ENCODE assay signal across 1 cellular context in the genomic region with DNA sequence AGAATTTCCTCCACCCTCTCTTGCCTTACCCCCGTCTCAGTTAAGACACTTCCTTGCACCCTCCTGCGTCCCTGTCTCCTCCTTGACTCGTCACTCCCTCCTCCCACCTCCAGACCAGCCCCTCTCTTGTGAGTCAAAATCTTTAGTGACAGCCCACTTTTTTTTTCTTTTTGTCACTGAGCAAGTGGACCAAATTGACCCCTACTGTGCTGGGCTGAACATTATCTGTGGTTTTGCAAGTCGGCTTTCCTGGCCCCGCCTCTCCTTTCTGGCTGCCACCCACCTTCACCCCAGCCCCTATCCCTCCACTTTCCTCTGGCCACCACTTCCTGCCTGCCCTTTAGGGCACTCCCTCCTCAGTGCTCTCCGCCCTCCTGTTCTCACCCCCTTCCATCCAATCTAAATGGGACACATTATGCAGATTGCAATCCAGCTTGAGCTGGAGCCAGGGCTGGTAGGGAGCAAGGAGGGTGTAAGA.
TF ChIP-seq lines count a peak whose summit lies in the region.

A gene (minus strand): TSS at position 47 of the 478 bp plus-strand sequence. CDS start 246 bp downstream, outside the sequence.

TF ChIP-seq in K562, 482 proteins besides CTCF, POLR2A, EP300 and RAD21 (continued from another document and continues in another):
- TF ChIP-seq, protein P1, sequence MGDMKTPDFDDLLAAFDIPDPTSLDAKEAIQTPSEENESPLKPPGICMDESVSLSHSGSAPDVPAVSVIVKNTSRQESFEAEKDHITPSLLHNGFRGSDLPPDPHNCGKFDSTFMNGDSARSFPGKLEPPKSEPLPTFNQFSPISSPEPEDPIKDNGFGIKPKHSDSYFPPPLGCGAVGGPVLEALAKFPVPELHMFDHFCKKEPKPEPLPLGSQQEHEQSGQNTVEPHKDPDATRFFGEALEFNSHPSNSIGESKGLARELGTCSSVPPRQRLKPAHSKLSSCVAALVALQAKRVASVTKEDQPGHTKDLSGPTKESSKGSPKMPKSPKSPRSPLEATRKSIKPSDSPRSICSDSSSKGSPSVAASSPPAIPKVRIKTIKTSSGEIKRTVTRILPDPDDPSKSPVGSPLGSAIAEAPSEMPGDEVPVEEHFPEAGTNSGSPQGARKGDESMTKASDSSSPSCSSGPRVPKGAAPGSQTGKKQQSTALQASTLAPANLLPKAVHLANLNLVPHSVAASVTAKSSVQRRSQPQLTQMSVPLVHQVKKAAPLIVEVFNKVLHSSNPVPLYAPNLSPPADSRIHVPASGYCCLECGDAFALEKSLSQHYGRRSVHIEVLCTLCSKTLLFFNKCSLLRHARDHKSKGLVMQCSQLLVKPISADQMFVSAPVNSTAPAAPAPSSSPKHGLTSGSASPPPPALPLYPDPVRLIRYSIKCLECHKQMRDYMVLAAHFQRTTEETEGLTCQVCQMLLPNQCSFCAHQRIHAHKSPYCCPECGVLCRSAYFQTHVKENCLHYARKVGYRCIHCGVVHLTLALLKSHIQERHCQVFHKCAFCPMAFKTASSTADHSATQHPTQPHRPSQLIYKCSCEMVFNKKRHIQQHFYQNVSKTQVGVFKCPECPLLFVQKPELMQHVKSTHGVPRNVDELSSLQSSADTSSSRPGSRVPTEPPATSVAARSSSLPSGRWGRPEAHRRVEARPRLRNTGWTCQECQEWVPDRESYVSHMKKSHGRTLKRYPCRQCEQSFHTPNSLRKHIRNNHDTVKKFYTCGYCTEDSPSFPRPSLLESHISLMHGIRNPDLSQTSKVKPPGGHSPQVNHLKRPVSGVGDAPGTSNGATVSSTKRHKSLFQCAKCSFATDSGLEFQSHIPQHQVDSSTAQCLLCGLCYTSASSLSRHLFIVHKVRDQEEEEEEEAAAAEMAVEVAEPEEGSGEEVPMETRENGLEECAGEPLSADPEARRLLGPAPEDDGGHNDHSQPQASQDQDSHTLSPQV (IDR thresholded peaks at IDR 0.05): no peak
- TF ChIP-seq KLF13 (tag; IDR thresholded peaks at IDR 0.05; ENCODE audit: borderline replicate concordance, low read depth) (no peak), MCM5 (IDR thresholded peaks at IDR 0.05; ENCODE audit: low read depth) (no peak), MYC (IDR thresholded peaks at IDR 0.05; ENCODE audit: low read depth, low read length) (no peak), MYC (CRISPR knock-in tag; IDR thresholded peaks at IDR 0.05; ENCODE audit: borderline replicate concordance, low read depth) (no peak), SMARCE1 (IDR thresholded peaks at IDR 0.05) (no peak), FOXJ3 (CRISPR knock-in tag; IDR thresholded peaks at IDR 0.05) (no peak), CHD4 (IDR thresholded peaks at IDR 0.05; ENCODE audit: insufficient read depth, insufficient replicate concordance, low read depth, low read length, poor library complexity, severe bottlenecking) (no peak), EGR1 (conservative IDR thresholded peaks at IDR 0.05) (peak; percentile 62), ELF2 (CRISPR knock-in tag; IDR thresholded peaks at IDR 0.05) (no peak), KLF1 (tag; IDR thresholded peaks at IDR 0.05) (no peak), NR4A1 (CRISPR knock-in tag; IDR thresholded peaks at IDR 0.05) (no peak), NR4A1 (tag; IDR thresholded peaks at IDR 0.05) (no peak), FOSL1 (tag; conservative IDR thresholded peaks at IDR 0.05) (0 out of 2 replicates have a peak, but pooled peaks have one; percentile 13), TCF7 (IDR thresholded peaks at IDR 0.05; ENCODE audit: borderline replicate concordance) (no peak), LEF1 (IDR thresholded peaks at IDR 0.05) (peak; percentile 44; the same call in 1 of the 2 replicates), SMARCA4 (IDR thresholded peaks at IDR 0.05) (peak; percentile 60), MCM3 (IDR thresholded peaks at IDR 0.05) (no peak), NELFE (IDR thresholded peaks at IDR 0.05; ENCODE audit: insufficient read depth, insufficient read length) (no peak), ILK (tag; IDR thresholded peaks at IDR 0.05; ENCODE audit: borderline replicate concordance, low read depth) (no peak), ZNF830 (CRISPR knock-in tag; IDR thresholded peaks at IDR 0.05) (no peak), JUN (IDR thresholded peaks at IDR 0.05; ENCODE audit: borderline replicate concordance, low read depth, low read length) (no peak), JUN (CRISPR knock-in tag; IDR thresholded peaks at IDR 0.05; ENCODE audit: borderline replicate concordance) (no peak), CBFA2T2 (conservative IDR thresholded peaks at IDR 0.05) (peak; percentile 41; the same call in 1 of the 2 replicates), EHMT2 (IDR thresholded peaks at IDR 0.05) (no peak), TCFL5 (CRISPR knock-in tag; conservative IDR thresholded peaks at IDR 0.05) (no peak), SLC30A9 (CRISPR knock-in tag; IDR thresholded peaks at IDR 0.05) (no peak), ELF4 (CRISPR knock-in tag; IDR thresholded peaks at IDR 0.05) (no peak), CXXC5 (CRISPR knock-in tag; IDR thresholded peaks at IDR 0.05) (no peak), SRF (CRISPR knock-in tag; IDR thresholded peaks at IDR 0.05) (peak in 1 of 2 experiments; percentile 31; a peak in 1 of 4 replicates), MTA1 (IDR thresholded peaks at IDR 0.05; ENCODE audit: borderline replicate concordance) (0 out of 2 replicates have a peak, but pooled peaks have one; percentile 43), ETV1 (tag; conservative IDR thresholded peaks at IDR 0.05; ENCODE audit: low read depth) (peak; percentile 67), MEIS2 (IDR thresholded peaks at IDR 0.05; ENCODE audit: partially characterized antibody) (peak; percentile 38), SIX5 (IDR thresholded peaks at IDR 0.05; ENCODE audit: borderline replicate concordance in 1 of 2, insufficient read depth in 1 of 2, low read depth in 1 of 2, low read length in 2 of 2) (no peak), CBX5 (IDR thresholded peaks at IDR 0.05; ENCODE audit: borderline replicate concordance, low read depth) (no peak), ZNF41 (CRISPR knock-in tag; conservative IDR thresholded peaks at IDR 0.05) (no peak)
- TF ChIP-seq, protein P2, sequence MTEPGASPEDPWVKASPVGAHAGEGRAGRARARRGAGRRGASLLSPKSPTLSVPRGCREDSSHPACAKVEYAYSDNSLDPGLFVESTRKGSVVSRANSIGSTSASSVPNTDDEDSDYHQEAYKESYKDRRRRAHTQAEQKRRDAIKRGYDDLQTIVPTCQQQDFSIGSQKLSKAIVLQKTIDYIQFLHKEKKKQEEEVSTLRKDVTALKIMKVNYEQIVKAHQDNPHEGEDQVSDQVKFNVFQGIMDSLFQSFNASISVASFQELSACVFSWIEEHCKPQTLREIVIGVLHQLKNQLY (CRISPR knock-in tag; conservative IDR thresholded peaks at IDR 0.05): no peak
- TF ChIP-seq, protein P3, sequence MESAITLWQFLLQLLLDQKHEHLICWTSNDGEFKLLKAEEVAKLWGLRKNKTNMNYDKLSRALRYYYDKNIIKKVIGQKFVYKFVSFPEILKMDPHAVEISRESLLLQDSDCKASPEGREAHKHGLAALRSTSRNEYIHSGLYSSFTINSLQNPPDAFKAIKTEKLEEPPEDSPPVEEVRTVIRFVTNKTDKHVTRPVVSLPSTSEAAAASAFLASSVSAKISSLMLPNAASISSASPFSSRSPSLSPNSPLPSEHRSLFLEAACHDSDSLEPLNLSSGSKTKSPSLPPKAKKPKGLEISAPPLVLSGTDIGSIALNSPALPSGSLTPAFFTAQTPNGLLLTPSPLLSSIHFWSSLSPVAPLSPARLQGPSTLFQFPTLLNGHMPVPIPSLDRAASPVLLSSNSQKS (CRISPR knock-in tag; IDR thresholded peaks at IDR 0.05): no peak
- TF ChIP-seq, protein P4, sequence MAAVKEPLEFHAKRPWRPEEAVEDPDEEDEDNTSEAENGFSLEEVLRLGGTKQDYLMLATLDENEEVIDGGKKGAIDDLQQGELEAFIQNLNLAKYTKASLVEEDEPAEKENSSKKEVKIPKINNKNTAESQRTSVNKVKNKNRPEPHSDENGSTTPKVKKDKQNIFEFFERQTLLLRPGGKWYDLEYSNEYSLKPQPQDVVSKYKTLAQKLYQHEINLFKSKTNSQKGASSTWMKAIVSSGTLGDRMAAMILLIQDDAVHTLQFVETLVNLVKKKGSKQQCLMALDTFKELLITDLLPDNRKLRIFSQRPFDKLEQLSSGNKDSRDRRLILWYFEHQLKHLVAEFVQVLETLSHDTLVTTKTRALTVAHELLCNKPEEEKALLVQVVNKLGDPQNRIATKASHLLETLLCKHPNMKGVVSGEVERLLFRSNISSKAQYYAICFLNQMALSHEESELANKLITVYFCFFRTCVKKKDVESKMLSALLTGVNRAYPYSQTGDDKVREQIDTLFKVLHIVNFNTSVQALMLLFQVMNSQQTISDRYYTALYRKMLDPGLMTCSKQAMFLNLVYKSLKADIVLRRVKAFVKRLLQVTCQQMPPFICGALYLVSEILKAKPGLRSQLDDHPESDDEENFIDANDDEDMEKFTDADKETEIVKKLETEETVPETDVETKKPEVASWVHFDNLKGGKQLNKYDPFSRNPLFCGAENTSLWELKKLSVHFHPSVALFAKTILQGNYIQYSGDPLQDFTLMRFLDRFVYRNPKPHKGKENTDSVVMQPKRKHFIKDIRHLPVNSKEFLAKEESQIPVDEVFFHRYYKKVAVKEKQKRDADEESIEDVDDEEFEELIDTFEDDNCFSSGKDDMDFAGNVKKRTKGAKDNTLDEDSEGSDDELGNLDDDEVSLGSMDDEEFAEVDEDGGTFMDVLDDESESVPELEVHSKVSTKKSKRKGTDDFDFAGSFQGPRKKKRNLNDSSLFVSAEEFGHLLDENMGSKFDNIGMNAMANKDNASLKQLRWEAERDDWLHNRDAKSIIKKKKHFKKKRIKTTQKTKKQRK (IDR thresholded peaks at IDR 0.05; ENCODE audit: borderline replicate concordance, low read depth, low read length): no peak
- TF ChIP-seq, protein P5, sequence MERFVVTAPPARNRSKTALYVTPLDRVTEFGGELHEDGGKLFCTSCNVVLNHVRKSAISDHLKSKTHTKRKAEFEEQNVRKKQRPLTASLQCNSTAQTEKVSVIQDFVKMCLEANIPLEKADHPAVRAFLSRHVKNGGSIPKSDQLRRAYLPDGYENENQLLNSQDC (CRISPR knock-in tag; IDR thresholded peaks at IDR 0.05): no peak
- TF ChIP-seq, protein P6, sequence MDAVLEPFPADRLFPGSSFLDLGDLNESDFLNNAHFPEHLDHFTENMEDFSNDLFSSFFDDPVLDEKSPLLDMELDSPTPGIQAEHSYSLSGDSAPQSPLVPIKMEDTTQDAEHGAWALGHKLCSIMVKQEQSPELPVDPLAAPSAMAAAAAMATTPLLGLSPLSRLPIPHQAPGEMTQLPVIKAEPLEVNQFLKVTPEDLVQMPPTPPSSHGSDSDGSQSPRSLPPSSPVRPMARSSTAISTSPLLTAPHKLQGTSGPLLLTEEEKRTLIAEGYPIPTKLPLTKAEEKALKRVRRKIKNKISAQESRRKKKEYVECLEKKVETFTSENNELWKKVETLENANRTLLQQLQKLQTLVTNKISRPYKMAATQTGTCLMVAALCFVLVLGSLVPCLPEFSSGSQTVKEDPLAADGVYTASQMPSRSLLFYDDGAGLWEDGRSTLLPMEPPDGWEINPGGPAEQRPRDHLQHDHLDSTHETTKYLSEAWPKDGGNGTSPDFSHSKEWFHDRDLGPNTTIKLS (IDR thresholded peaks at IDR 0.05; ENCODE audit: borderline replicate concordance, low read depth): no peak
- TF ChIP-seq, protein P7, sequence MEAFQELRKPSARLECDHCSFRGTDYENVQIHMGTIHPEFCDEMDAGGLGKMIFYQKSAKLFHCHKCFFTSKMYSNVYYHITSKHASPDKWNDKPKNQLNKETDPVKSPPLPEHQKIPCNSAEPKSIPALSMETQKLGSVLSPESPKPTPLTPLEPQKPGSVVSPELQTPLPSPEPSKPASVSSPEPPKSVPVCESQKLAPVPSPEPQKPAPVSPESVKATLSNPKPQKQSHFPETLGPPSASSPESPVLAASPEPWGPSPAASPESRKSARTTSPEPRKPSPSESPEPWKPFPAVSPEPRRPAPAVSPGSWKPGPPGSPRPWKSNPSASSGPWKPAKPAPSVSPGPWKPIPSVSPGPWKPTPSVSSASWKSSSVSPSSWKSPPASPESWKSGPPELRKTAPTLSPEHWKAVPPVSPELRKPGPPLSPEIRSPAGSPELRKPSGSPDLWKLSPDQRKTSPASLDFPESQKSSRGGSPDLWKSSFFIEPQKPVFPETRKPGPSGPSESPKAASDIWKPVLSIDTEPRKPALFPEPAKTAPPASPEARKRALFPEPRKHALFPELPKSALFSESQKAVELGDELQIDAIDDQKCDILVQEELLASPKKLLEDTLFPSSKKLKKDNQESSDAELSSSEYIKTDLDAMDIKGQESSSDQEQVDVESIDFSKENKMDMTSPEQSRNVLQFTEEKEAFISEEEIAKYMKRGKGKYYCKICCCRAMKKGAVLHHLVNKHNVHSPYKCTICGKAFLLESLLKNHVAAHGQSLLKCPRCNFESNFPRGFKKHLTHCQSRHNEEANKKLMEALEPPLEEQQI (IDR thresholded peaks at IDR 0.05): no peak
- TF ChIP-seq, protein P8, sequence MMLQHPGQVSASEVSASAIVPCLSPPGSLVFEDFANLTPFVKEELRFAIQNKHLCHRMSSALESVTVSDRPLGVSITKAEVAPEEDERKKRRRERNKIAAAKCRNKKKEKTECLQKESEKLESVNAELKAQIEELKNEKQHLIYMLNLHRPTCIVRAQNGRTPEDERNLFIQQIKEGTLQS (IDR thresholded peaks at IDR 0.05): no peak
- TF ChIP-seq, protein P8 (CRISPR knock-in tag; conservative IDR thresholded peaks at IDR 0.05): no peak
- TF ChIP-seq, protein P9, sequence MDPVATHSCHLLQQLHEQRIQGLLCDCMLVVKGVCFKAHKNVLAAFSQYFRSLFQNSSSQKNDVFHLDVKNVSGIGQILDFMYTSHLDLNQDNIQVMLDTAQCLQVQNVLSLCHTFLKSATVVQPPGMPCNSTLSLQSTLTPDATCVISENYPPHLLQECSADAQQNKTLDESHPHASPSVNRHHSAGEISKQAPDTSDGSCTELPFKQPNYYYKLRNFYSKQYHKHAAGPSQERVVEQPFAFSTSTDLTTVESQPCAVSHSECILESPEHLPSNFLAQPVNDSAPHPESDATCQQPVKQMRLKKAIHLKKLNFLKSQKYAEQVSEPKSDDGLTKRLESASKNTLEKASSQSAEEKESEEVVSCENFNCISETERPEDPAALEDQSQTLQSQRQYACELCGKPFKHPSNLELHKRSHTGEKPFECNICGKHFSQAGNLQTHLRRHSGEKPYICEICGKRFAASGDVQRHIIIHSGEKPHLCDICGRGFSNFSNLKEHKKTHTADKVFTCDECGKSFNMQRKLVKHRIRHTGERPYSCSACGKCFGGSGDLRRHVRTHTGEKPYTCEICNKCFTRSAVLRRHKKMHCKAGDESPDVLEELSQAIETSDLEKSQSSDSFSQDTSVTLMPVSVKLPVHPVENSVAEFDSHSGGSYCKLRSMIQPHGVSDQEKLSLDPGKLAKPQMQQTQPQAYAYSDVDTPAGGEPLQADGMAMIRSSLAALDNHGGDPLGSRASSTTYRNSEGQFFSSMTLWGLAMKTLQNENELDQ (CRISPR knock-in tag; IDR thresholded peaks at IDR 0.05; ENCODE audit: borderline replicate concordance): no peak
- TF ChIP-seq, protein P10, sequence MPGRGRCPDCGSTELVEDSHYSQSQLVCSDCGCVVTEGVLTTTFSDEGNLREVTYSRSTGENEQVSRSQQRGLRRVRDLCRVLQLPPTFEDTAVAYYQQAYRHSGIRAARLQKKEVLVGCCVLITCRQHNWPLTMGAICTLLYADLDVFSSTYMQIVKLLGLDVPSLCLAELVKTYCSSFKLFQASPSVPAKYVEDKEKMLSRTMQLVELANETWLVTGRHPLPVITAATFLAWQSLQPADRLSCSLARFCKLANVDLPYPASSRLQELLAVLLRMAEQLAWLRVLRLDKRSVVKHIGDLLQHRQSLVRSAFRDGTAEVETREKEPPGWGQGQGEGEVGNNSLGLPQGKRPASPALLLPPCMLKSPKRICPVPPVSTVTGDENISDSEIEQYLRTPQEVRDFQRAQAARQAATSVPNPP (IDR thresholded peaks at IDR 0.05; ENCODE audit: borderline replicate concordance, insufficient read depth, insufficient read length): no peak
